Comparison of ENCODE assay signal across 11 cellular contexts in genomic region chr4:17173300-17173699, GRCh38.
DNase-seq lines count a peak whose midpoint lies in the region; ATAC-seq, FAIRE-seq and TF ChIP-seq lines count a peak whose summit lies in the region.
"Had no signal": no experiment of that assay in that cellular context is flagged by ENCODE, and none has a peak within 500 bp of the region (broad histone marks: within the 10 kb centered on the region; RNA-seq: fewer than 3 reads in every experiment).

No MANE protein-coding gene starts in this region.

- H2AFZ ChIP-seq in GM12878 (ENCODE audit: control insufficient read depth, low read depth, low read length): no peak overlapping the region

- in situ Hi-C loops in GM12878 (cut with MboI): no loop called here

- intact Hi-C loops in GM12878 (cut with micrococcal nuclease; ENCODE audit: unreplicated experiment): no loop called here
- intact Hi-C loops in dorsolateral prefrontal cortex (cut with DNase I): no loop called here

- no peak overlapping the region for H3K4me3 ChIP-seq in BJ (ENCODE audit: low read depth, low read length)
- H3K4me3 ChIP-seq in GM12878: no peak overlapping the region
- no peak overlapping the region for H3K4me3 ChIP-seq in dorsolateral prefrontal cortex

- WGBS in GM12878 (ENCODE audit: insufficient coverage, insufficient replicate concordance, low lambda C conversion rate, missing lambda C conversion rate): 47% methylated on average over 5 of the region's 5 CpGs

- peak; percentile 31; the same call in 1 of the 2 replicates for TF ChIP-seq RAD21 in GM12878 (IDR thresholded peaks at IDR 0.05; ENCODE audit: insufficient read depth, low read depth, low read length)

- CTCF ChIA-PET in BJ (lab: Yijun Ruan, JAX): interaction anchor here (0.7 to 1.2 kb wide), 3 partner anchors 14 to 151 kb away, joined by 3 read pairs; no protein-coding TSS in a partner anchor
- CTCF ChIA-PET in HEK293T (lab: Yijun Ruan, JAX): no interaction called here
- CTCF ChIA-PET in GM12878 (lab: Yijun Ruan, JAX): interaction anchor here (1.9 to 4.2 kb wide), 2 partner anchors 150 to 274 kb away, joined by 7 to 17 read pairs; no protein-coding TSS in a partner anchor

- BruUV-seq in GM12878 (replicated peaks; lab: Mats Ljungman, UMichigan): no TSS peak

- H3K4me1 ChIP-seq in GM12878 (ENCODE audit: control insufficient read depth, insufficient read depth, low read length): no peaks in the 10 kb centered on the region

- no peak overlapping the region for H3K27ac ChIP-seq in GM12878 (ENCODE audit: control insufficient read depth, insufficient read depth)
- no peak overlapping the region for H3K27ac ChIP-seq in dorsolateral prefrontal cortex

- TF ChIP-seq POLR2A in GM12878 (IDR thresholded peaks at IDR 0.05; ENCODE audit: low read depth, low read length): no peak

- no peaks in the 10 kb centered on the region for H4K20me1 ChIP-seq in GM12878 (ENCODE audit: control insufficient read depth, insufficient read depth)

- no peaks in the 10 kb centered on the region for H3K36me3 ChIP-seq in BJ (ENCODE audit: control insufficient read depth, insufficient read depth, low read length)
- H3K36me3 ChIP-seq in GM12878 (ENCODE audit: control insufficient read depth in 2 of 2, insufficient read depth in 2 of 2, low read length in 1 of 2): no peaks in the 10 kb centered on the region

- DNase-seq in BJ (ENCODE audit: low read depth): no peak
- DNase-seq in HEK293T (ENCODE audit: extremely low spot score): peak; percentile 32
- no peak for DNase-seq in GM12878 (ENCODE audit: low read depth, low spot score)
- peak; percentile 59 for DNase-seq in iPS-NIHi7 (ENCODE audit: extremely low spot score)
- DNase-seq in dorsolateral prefrontal cortex: no peak
- no peak for DNase-seq in activated CD8-positive, alpha-beta memory T cell treated with anti-CD3 and anti-CD28 coated beads, Interleukin-2, amount 50 U/mL, for 48 hours
- no peak for DNase-seq in HT-29 (ENCODE audit: low spot score)
- DNase-seq: activated CD8-positive, alpha-beta memory T cell treated with anti-CD3 and anti-CD28 coated beads, Interleukin-2, amount 50 U/mL, for 4 hours; naive thymus-derived CD8-positive, alpha-beta T cell; NCI-H1694 treated with DMSO at 0.1 percent for 48 hours had no signal

- no peaks in the 10 kb centered on the region for H3K79me2 ChIP-seq in GM12878 (ENCODE audit: control insufficient read depth, insufficient read depth, low read length)

- TF ChIP-seq CTCF in BJ (IDR thresholded peaks at IDR 0.05; ENCODE audit: insufficient read depth, low read depth, low read length) (peak; percentile 20; the same call in 1 of the 2 replicates), GM12878 (IDR thresholded peaks at IDR 0.05 in 2 of 3, conservative IDR thresholded peaks at IDR 0.05 in 1 of 3; ENCODE audit: control insufficient read depth in 2 of 3, extremely low read depth in 1 of 3, insufficient read depth in 1 of 3, low read depth in 3 of 3, low read length in 3 of 3) (peak; percentile 4 to 14 (median 8); a peak in 1 of 6 replicates), dorsolateral prefrontal cortex (IDR thresholded peaks at IDR 0.05 in 54 of 56, conservative IDR thresholded peaks at IDR 0.05 in 2 of 56; ENCODE audit: low read depth in 1 of 56, partially characterized antibody in 56 of 56) (peak in 6 of 56 donors; percentile 10 to 21 (median 15))

- TF ChIP-seq EP300 in GM12878 (IDR thresholded peaks at IDR 0.05; ENCODE audit: borderline replicate concordance in 1 of 2, control insufficient read depth in 1 of 2, low read depth in 2 of 2, low read length in 2 of 2): no peak

- H3K27me3 ChIP-seq in BJ (ENCODE audit: control insufficient read depth, insufficient read depth, low read length): no peaks in the 10 kb centered on the region
- H3K27me3 ChIP-seq in GM12878 (replicated peaks in 1 of 2; ENCODE audit: control insufficient read depth in 2 of 2, insufficient read depth in 2 of 2, low read length in 1 of 2): no peaks in the 10 kb centered on the region
- no peaks in the 10 kb centered on the region for H3K27me3 ChIP-seq in dorsolateral prefrontal cortex

- H3K9me3 ChIP-seq in GM12878 (replicated peaks; ENCODE audit: control insufficient read depth, insufficient read depth, low read length): no peaks in the 10 kb centered on the region

- SMC1A ChIA-PET in GM12878 (lab: Charles Lee; ENCODE audit: uncharacterized antibody, unreplicated experiment): no interaction called here

- H3K9ac ChIP-seq in GM12878 (ENCODE audit: control insufficient read depth, insufficient read depth, low read length): no peak overlapping the region

- no peak overlapping the region for H3K4me2 ChIP-seq in GM12878 (ENCODE audit: control insufficient read depth, insufficient read depth)

- no peak for FAIRE-seq in GM12878 (lab: Jason Lieb, UNC)

- ATAC-seq in GM12878: peak; percentile 36; the same call in 1 of the 3 replicates
- ATAC-seq in HG03095 (IDR thresholded peaks at IDR 0.05; ENCODE audit: unreplicated experiment): no peak
- ATAC-seq: naive thymus-derived CD8-positive, alpha-beta T cell had no signal

- POLR2A ChIA-PET in BJ (lab: Charles Lee): no interaction called here
- POLR2A ChIA-PET in HEK293T (lab: Yijun Ruan, JAX): no interaction called here
- POLR2A ChIA-PET in GM12878 (lab: Charles Lee): no interaction called here

- RAD21 ChIA-PET in GM12878 (lab: Charles Lee; ENCODE audit: unreplicated experiment): interaction anchor here (1.0 kb wide), 1 partner anchor 273 kb away, joined by 3 read pairs; no protein-coding TSS in a partner anchor

TF ChIP-seq in HEK293T, 16 proteins besides CTCF, POLR2A, EP300 and RAD21:
- no peak for TF ChIP-seq ARNT (IDR thresholded peaks at IDR 0.05)
- no peak for TF ChIP-seq SP1 (IDR thresholded peaks at IDR 0.05)
- no peak for TF ChIP-seq ZNF384 (IDR thresholded peaks at IDR 0.05)
- TF ChIP-seq PKNOX1 (IDR thresholded peaks at IDR 0.05): no peak
- TF ChIP-seq FOXM1 (IDR thresholded peaks at IDR 0.05; ENCODE audit: borderline replicate concordance): no peak
- no peak for TF ChIP-seq CTBP1 (IDR thresholded peaks at IDR 0.05; ENCODE audit: borderline replicate concordance)
- TF ChIP-seq TARDBP (IDR thresholded peaks at IDR 0.05): no peak
- no peak for TF ChIP-seq FOXA1 (IDR thresholded peaks at IDR 0.05)

TF ChIP-seq in GM12878, 131 proteins besides CTCF, POLR2A, EP300 and RAD21 (continues in another document):
- TF ChIP-seq ZBTB11 (CRISPR knock-in tag; IDR thresholded peaks at IDR 0.05) (no peak), PRDM15 (CRISPR knock-in tag; IDR thresholded peaks at IDR 0.05) (no peak), KDM1A (IDR thresholded peaks at IDR 0.05; ENCODE audit: borderline replicate concordance) (no peak)

Comparison
In these comparisons a context has a peak if more than half of its experiments do, and no peak if none do; other contexts are left out.
1. DNase-seq: peak in HEK293T (single experiment) and iPS-NIHi7 (single experiment); none in BJ (single experiment), GM12878 (single experiment), dorsolateral prefrontal cortex (0 of 10), activated CD8-positive, alpha-beta memory T cell treated with anti-CD3 and anti-CD28 coated beads, Interleukin-2, amount 50 U/mL, for 48 hours (single experiment) and HT-29 (single experiment).